Comparison of ENCODE assay signal across 1 cellular context in genomic region chr10:95246582-95247051, GRCh38.
TF ChIP-seq lines count a peak whose summit lies in the region.

No MANE protein-coding gene starts in this region.

TF ChIP-seq in GM23338, 12 proteins besides CTCF, POLR2A, EP300 and RAD21 (continued from another document):
- TF ChIP-seq ZNF462 (CRISPR knock-in tag; IDR thresholded peaks at IDR 0.05) (no peak), JUNB (IDR thresholded peaks at IDR 0.05; ENCODE audit: unreplicated experiment) (no peak), EZH2 (IDR thresholded peaks at IDR 0.05; ENCODE audit: low read depth, unreplicated experiment) (no peak), ZNF331 (CRISPR knock-in tag; IDR thresholded peaks at IDR 0.05; ENCODE audit: low read depth) (no peak), NANOG (IDR thresholded peaks at IDR 0.05; ENCODE audit: borderline replicate concordance) (no peak), CREB1 (CRISPR knock-in tag; IDR thresholded peaks at IDR 0.05; ENCODE audit: low read depth) (no peak), REST (IDR thresholded peaks at IDR 0.05; ENCODE audit: unreplicated experiment) (no peak), STAT1 (IDR thresholded peaks at IDR 0.05; ENCODE audit: unreplicated experiment) (no peak), ZNF114 (CRISPR knock-in tag; IDR thresholded peaks at IDR 0.05) (no peak), POLR2AphosphoS5 (IDR thresholded peaks at IDR 0.05; ENCODE audit: low read depth) (no peak), EZH2phosphoT487 (IDR thresholded peaks at IDR 0.05; ENCODE audit: unreplicated experiment) (no peak)
